In genomic region chr2:236908456-236909388, GRCh38 we compare ENCODE assay signal across 1 cellular context.
TF ChIP-seq lines count a peak whose summit lies in the region.

No MANE protein-coding gene starts in this region.

TF ChIP-seq in H1, 55 proteins besides CTCF, POLR2A, EP300 and RAD21:
- TF ChIP-seq SUZ12 (IDR thresholded peaks at IDR 0.05; ENCODE audit: low read length) (no peak), NANOG (IDR thresholded peaks at IDR 0.05; ENCODE audit: insufficient read depth, low read depth, low read length, poor library complexity, severe bottlenecking) (no peak), TAF1 (IDR thresholded peaks at IDR 0.05; ENCODE audit: low read depth, low read length) (no peak)
TF ChIP-seq in H1: peak in this region for 0.
